Comparison of ENCODE assay signal across 25 cellular contexts in the genomic region with DNA sequence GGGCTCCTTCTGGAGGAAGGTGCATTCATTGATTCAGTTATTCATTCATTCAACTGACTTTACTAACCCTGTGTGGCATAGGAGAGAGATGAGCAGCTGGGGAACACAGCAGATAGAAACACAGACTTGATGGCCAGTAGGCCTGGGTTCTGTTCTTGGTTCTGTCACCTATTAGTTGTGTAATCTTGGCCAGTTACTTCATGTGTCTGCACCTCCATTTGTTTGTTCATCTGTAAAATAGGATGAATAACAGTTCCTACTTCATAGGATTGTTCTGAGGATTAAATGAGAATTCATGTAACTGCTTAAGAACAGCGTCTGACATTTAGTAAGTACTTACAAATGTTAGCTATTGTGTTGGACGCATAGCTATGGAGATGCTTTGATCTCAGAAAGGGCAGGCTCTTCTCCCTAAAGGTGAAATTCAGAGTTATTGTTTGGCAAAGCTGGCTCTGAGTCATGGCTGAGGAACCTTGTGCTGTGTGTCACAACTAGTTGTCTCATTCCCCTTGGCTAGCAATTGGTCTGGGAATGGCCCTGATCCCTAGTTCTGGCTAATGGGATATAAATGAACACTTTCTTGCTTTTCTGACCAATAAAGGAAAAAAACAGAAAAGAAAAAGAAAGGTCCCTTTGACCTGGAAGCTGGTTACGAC.
DNase-seq lines count a peak whose midpoint lies in the region; ATAC-seq and TF ChIP-seq lines count a peak whose summit lies in the region.
"Had no signal": no experiment of that assay in that cellular context is flagged by ENCODE, and none has a peak within 500 bp of the region (broad histone marks: within the 10 kb centered on the region; RNA-seq: fewer than 3 reads in every experiment).

No MANE protein-coding gene starts in this region.

- DNase-seq in AG04450 (ENCODE audit: low read depth, low spot score) (peak; percentile 8), Karpas-422 (peak; percentile 29), epithelial cell of esophagus (ENCODE audit: low read depth) (peak; percentile 15), neural crest cell (ENCODE audit: low read depth, low spot score) (no peak), NCI-H446 treated with DMSO at 0.1 percent for 48 hours (lab: John Stamatoyannopoulos, UW) (no peak), cerebellar nuclear complex (lab: John Stamatoyannopoulos, UW) (no peak), MV-4-11 (lab: John Stamatoyannopoulos, UW) (no peak)
- DNase-seq: activated CD4-positive, alpha-beta memory T cell treated with anti-CD3 and anti-CD28 coated beads for 36 hours; activated T-cell treated with anti-CD3 and anti-CD28 coated beads, Interleukin-2, amount 50 U/mL, for 24 hours; DND-41; effector CD4-positive, alpha-beta T cell; foreskin keratinocyte; left ventricle myocardium superior; naive thymus-derived CD8-positive, alpha-beta T cell; NCI-H187 treated with DMSO at 0.1 percent for 48 hours; NCI-H446; psoas muscle; stimulated activated naive B cell treated with anti-CD40 and anti-IgM and Interleukin-4, amounts not matched to agents 10 μg/mL and 1 μg/mL and 100 μg/mL, for 72 hours; T-cell had no signal

- no peaks in the 10 kb centered on the region for H4K20me1 ChIP-seq in Karpas-422 (ENCODE audit: insufficient read depth, low read depth, low read length)

- H3K27me3 ChIP-seq in AG04450 (ENCODE audit: control insufficient read depth, insufficient read depth, low read length) (no peaks in the 10 kb centered on the region), Karpas-422 (ENCODE audit: low read length) (no peaks in the 10 kb centered on the region)
- H3K27me3 ChIP-seq: cardiac muscle cell, foreskin keratinocyte had no signal

- no peak overlapping the region for H3K4me3 ChIP-seq in AG04450 (ENCODE audit: low read depth, low read length)
- no peak overlapping the region for H3K4me3 ChIP-seq in Karpas-422 (ENCODE audit: low read length)
- no peak overlapping the region for H3K4me3 ChIP-seq in epithelial cell of esophagus (ENCODE audit: low read length)
- H3K4me3 ChIP-seq: cardiac muscle cell, psoas muscle had no signal

- no peaks in the 10 kb centered on the region for H3K4me1 Mint-ChIP-seq in neural crest cell
- H3K4me1 Mint-ChIP-seq: naive thymus-derived CD8-positive, alpha-beta T cell; stimulated activated naive B cell treated with anti-CD40 and anti-IgM and Interleukin-4, amounts not matched to agents 10 μg/mL and 1 μg/mL and 100 μg/mL, for 72 hours; T-cell had no signal

- H3K9me2 ChIP-seq in Karpas-422 (replicated peaks; ENCODE audit: insufficient read depth, low read length), result no peaks in the 10 kb centered on the region

- POLR2A ChIA-PET in AG04450 (lab: Yijun Ruan, JAX), result no interaction called here

- ATAC-seq in GM18873 (IDR thresholded peaks at IDR 0.05; ENCODE audit: low FRiP score, unreplicated experiment), result no peak
- ATAC-seq: foreskin keratinocyte; HCT116; left ventricle myocardium superior; naive thymus-derived CD8-positive, alpha-beta T cell; psoas muscle; Right ventricle myocardium inferior; stimulated activated naive B cell treated with anti-CD40 and anti-IgM and Interleukin-4, amounts not matched to agents 10 μg/mL and 1 μg/mL and 100 μg/mL, for 72 hours; T-cell had no signal

- peak overlapping the region; percentile 79 for H3K27ac Mint-ChIP-seq in neural crest cell (ENCODE audit: unreplicated experiment)
- H3K27ac Mint-ChIP-seq: activated CD4-positive, alpha-beta memory T cell treated with anti-CD3 and anti-CD28 coated beads for 36 hours; activated naive CD8-positive, alpha-beta T cell; activated T-cell treated with anti-CD3 and anti-CD28 coated beads, Interleukin-2, amount 50 U/mL, for 24 hours; naive thymus-derived CD8-positive, alpha-beta T cell; stimulated activated naive B cell treated with anti-CD40 and anti-IgM and Interleukin-4, amounts not matched to agents 10 μg/mL and 1 μg/mL and 100 μg/mL, for 72 hours; T-cell; type B pancreatic cell had no signal

- no peaks in the 10 kb centered on the region for H3K27me3 Mint-ChIP-seq in neural crest cell (ENCODE audit: low read depth)
- H3K27me3 Mint-ChIP-seq: activated CD4-positive, alpha-beta memory T cell treated with anti-CD3 and anti-CD28 coated beads for 36 hours; activated T-cell treated with anti-CD3 and anti-CD28 coated beads, Interleukin-2, amount 50 U/mL, for 24 hours had no signal

- H3K4me2 ChIP-seq in Karpas-422 (ENCODE audit: low read depth, low read length, poor library complexity, severe bottlenecking), result no peak overlapping the region

- H3K4me3 Mint-ChIP-seq in neural crest cell, result no peak overlapping the region
- H3K4me3 Mint-ChIP-seq: activated CD4-positive, alpha-beta memory T cell treated with anti-CD3 and anti-CD28 coated beads for 36 hours; activated naive CD8-positive, alpha-beta T cell; activated T-cell treated with anti-CD3 and anti-CD28 coated beads, Interleukin-2, amount 50 U/mL, for 24 hours; naive thymus-derived CD8-positive, alpha-beta T cell; stimulated activated naive B cell treated with anti-CD40 and anti-IgM and Interleukin-4, amounts not matched to agents 10 μg/mL and 1 μg/mL and 100 μg/mL, for 72 hours; T-cell; type B pancreatic cell had no signal

- H3K27ac ChIP-seq in AG04450 (ENCODE audit: low read depth, low read length) (no peak overlapping the region), Karpas-422 (ENCODE audit: low read length) (no peak overlapping the region)
- H3K27ac ChIP-seq: cardiac muscle cell, foreskin keratinocyte, psoas muscle had no signal

- H3K9me3 ChIP-seq in AG04450 (ENCODE audit: control insufficient read depth, insufficient read depth, low read length) (no peaks in the 10 kb centered on the region), Karpas-422 (ENCODE audit: low read length) (no peaks in the 10 kb centered on the region)
- H3K9me3 ChIP-seq: psoas muscle had no signal

- no peak for TF ChIP-seq CTCF in AG04450 (IDR thresholded peaks at IDR 0.05; ENCODE audit: low read depth, low read length)
- TF ChIP-seq CTCF in epithelial cell of esophagus (IDR thresholded peaks at IDR 0.05; ENCODE audit: insufficient read depth, low read depth, low read length, missing control alignments), result no peak
- TF ChIP-seq CTCF in neural crest cell (conservative IDR thresholded peaks at IDR 0.05), result no peak

- no peaks in the 10 kb centered on the region for H3K36me3 Mint-ChIP-seq in neural crest cell (ENCODE audit: low read depth)
- H3K36me3 Mint-ChIP-seq: activated CD4-positive, alpha-beta memory T cell treated with anti-CD3 and anti-CD28 coated beads for 36 hours; activated naive CD8-positive, alpha-beta T cell; naive thymus-derived CD8-positive, alpha-beta T cell; stimulated activated naive B cell treated with anti-CD40 and anti-IgM and Interleukin-4, amounts not matched to agents 10 μg/mL and 1 μg/mL and 100 μg/mL, for 72 hours; T-cell; type B pancreatic cell had no signal

- H3K9ac ChIP-seq in Karpas-422 (ENCODE audit: low read length), result no peak overlapping the region

- CTCF ChIA-PET in AG04450 (lab: Charles Lee), result interaction anchor here (1.0 to 2.2 kb wide), 4 partner anchors 50 to 772 kb away, joined by 4 to 7 read pairs (median 5); no protein-coding TSS in a partner anchor

- H2AFZ ChIP-seq in Karpas-422 (ENCODE audit: low read length), result no peak overlapping the region

- H3K4me1 ChIP-seq in Karpas-422 (ENCODE audit: low read length), result no peaks in the 10 kb centered on the region
- H3K4me1 ChIP-seq: foreskin keratinocyte, psoas muscle had no signal

- H3K79me2 ChIP-seq in Karpas-422 (ENCODE audit: low read length), result no peaks in the 10 kb centered on the region

- H3K36me3 ChIP-seq in Karpas-422 (ENCODE audit: insufficient read depth, low read length), result no peaks in the 10 kb centered on the region
- H3K36me3 ChIP-seq: cardiac muscle cell had no signal

- peaks cover 3% of the 10 kb centered on the region for H3K9me3 Mint-ChIP-seq in neural crest cell
- H3K9me3 Mint-ChIP-seq: activated CD4-positive, alpha-beta memory T cell treated with anti-CD3 and anti-CD28 coated beads for 36 hours; activated T-cell treated with anti-CD3 and anti-CD28 coated beads, Interleukin-2, amount 50 U/mL, for 24 hours; stimulated activated naive B cell treated with anti-CD40 and anti-IgM and Interleukin-4, amounts not matched to agents 10 μg/mL and 1 μg/mL and 100 μg/mL, for 72 hours had no signal

Comparison
In these comparisons a context has a peak if more than half of its experiments do, and no peak if none do; other contexts are left out.
1. DNase-seq: peak in AG04450 (single experiment), Karpas-422 (single experiment) and epithelial cell of esophagus (single experiment); none in neural crest cell (single experiment), NCI-H446 treated with DMSO at 0.1 percent for 48 hours (single experiment), cerebellar nuclear complex (0 of 2) and MV-4-11 (single experiment).